18 cellular contexts compared by ENCODE assay signal in the genomic region with DNA sequence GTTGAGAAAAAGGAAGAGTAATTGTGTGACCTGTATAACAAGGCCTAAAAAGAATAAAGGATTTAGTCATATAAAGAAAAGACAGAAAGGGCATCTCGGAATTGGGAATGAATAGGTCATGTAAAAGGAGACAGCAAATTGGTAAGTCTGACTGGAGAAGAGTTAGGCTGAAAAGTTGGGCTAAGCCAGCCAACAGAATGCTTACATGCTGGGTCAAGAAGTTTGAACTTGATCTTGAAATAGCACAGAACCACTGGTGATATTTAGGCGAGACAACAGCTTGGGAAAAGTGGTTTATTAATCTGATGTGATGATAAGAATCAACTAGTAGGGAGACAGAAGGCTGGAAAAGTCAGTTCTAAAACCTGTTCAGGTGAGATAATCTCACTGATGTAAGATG.
DNase-seq lines count a peak whose midpoint lies in the region; ATAC-seq lines count a peak whose summit lies in the region.
"Had no signal": no experiment of that assay in that cellular context is flagged by ENCODE, and none has a peak within 500 bp of the region (broad histone marks: within the 10 kb centered on the region; RNA-seq: fewer than 3 reads in every experiment).

No MANE protein-coding gene starts in this region.

- no peak for ATAC-seq in HG03025 (IDR thresholded peaks at IDR 0.05; ENCODE audit: low FRiP score, unreplicated experiment)
- ATAC-seq: Panc1 had no signal

- H3K36me3 ChIP-seq in effector memory CD4-positive, alpha-beta T cell (ENCODE audit: control insufficient read depth, insufficient read depth, low read length), result no peaks in the 10 kb centered on the region

- H3K27me3 ChIP-seq in effector memory CD4-positive, alpha-beta T cell (replicated peaks; ENCODE audit: control insufficient read depth, insufficient read depth, low read length, poor library complexity, severe bottlenecking), result no peaks in the 10 kb centered on the region
- H3K27me3 ChIP-seq: BE2C had no signal

- peak; percentile 2 for DNase-seq in DMS 273 (lab: John Stamatoyannopoulos, UW; ENCODE audit: unreplicated experiment)
- DNase-seq in DMS 273 treated with DMSO at 0.1 percent for 48 hours (lab: John Stamatoyannopoulos, UW), result no peak
- DNase-seq in amniotic epithelial cell (ENCODE audit: low read depth), result peak; percentile 7
- peak; percentile 37 for DNase-seq in iris pigment epithelial cell (ENCODE audit: low read depth)
- DNase-seq in effector memory CD4-positive, alpha-beta T cell, result no peak
- no peak for DNase-seq in cerebellar cortex (ENCODE audit: low spot score)
- no peak for DNase-seq in NCI-H446 (lab: John Stamatoyannopoulos, UW)
- DNase-seq: BE2C, GOT3, KG1, NCI-H1048, NCI-H146, NCI-H2081, NCI-H510A treated with DMSO at 0.1 percent for 48 hours, NCI-H82 had no signal

- no peaks in the 10 kb centered on the region for H3K9me3 ChIP-seq in effector memory CD4-positive, alpha-beta T cell (ENCODE audit: control insufficient read depth, low read length)
- H3K9me3 ChIP-seq: BE2C had no signal

- H3K4me1 ChIP-seq in effector memory CD4-positive, alpha-beta T cell (ENCODE audit: control insufficient read depth, insufficient read depth, low read length, poor library complexity, severe bottlenecking), result peaks cover 3% of the 10 kb centered on the region
- H3K4me1 ChIP-seq: BE2C had no signal

- H3K4me3 ChIP-seq in effector memory CD4-positive, alpha-beta T cell (ENCODE audit: insufficient read depth, low read depth, low read length, poor library complexity, severe bottlenecking), result no peak overlapping the region

- H3K27ac ChIP-seq in effector memory CD4-positive, alpha-beta T cell (ENCODE audit: insufficient read depth, low read length, poor library complexity, severe bottlenecking), result no peak overlapping the region
- H3K27ac ChIP-seq: 22Rv1 had no signal

Comparison
In these comparisons a context has a peak if more than half of its experiments do, and no peak if none do; other contexts are left out.
1. DNase-seq: peak in DMS 273 (single experiment), amniotic epithelial cell (single experiment) and iris pigment epithelial cell (single experiment); none in DMS 273 treated with DMSO at 0.1 percent for 48 hours (single experiment), effector memory CD4-positive, alpha-beta T cell (0 of 3), cerebellar cortex (single experiment) and NCI-H446 (0 of 2).